1 cellular context compared by ENCODE assay signal in genomic region chr19:50606059-50606833, GRCh38.
A peak's percentile ranks its signal among the peaks of the same experiment; 100 is the strongest.
TF ChIP-seq lines count a peak whose summit lies in the region.

No MANE protein-coding gene starts in this region.

TF ChIP-seq in H1, 55 proteins besides CTCF, POLR2A, EP300 and RAD21:
- TF ChIP-seq RFX5 (IDR thresholded peaks at IDR 0.05; ENCODE audit: borderline replicate concordance, low read depth, low read length) (peak; percentile 89), CHD2 (IDR thresholded peaks at IDR 0.05; ENCODE audit: low read length) (peak; percentile 74), MAX (IDR thresholded peaks at IDR 0.05) (peak; percentile 77), CREB1 (IDR thresholded peaks at IDR 0.05) (peak; percentile 58; the same call in 1 of the 2 replicates), SP1 (IDR thresholded peaks at IDR 0.05; ENCODE audit: low read depth, low read length) (peak; percentile 74; the same call in 1 of the 2 replicates), E2F6 (IDR thresholded peaks at IDR 0.05) (peak; percentile 90)
